22 cellular contexts compared by ENCODE assay signal in genomic region chr3:6516694-6517093, GRCh38.
"Had no signal": no experiment of that assay in that cellular context is flagged by ENCODE, and none has a peak within 500 bp of the region (broad histone marks: within the 10 kb centered on the region; RNA-seq: fewer than 3 reads in every experiment).

No MANE protein-coding gene starts in this region.

- H3K27ac ChIP-seq: KMS-11 had no signal

- H3K27me3 Mint-ChIP-seq: activated CD4-positive, alpha-beta memory T cell treated with anti-CD3 and anti-CD28 coated beads, Interleukin-2, amount 10 ng/mL, durations not matched to agents 7 days and 5 days; activated CD4-positive, alpha-beta T cell treated with anti-CD3 and anti-CD28 coated beads, Interleukin-2, amount 10 ng/mL, durations not matched to agents 24 days and 14 days; activated naive CD8-positive, alpha-beta T cell; brain; central memory CD8-positive, alpha-beta T cell; T-helper 17 cell had no signal

- H3K36me3 Mint-ChIP-seq: activated naive CD8-positive, alpha-beta T cell; brain had no signal

- H3K4me3 Mint-ChIP-seq: activated CD4-positive, alpha-beta memory T cell treated with anti-CD3 and anti-CD28 coated beads, Interleukin-2, amount 10 ng/mL, durations not matched to agents 7 days and 5 days; activated CD4-positive, alpha-beta T cell treated with anti-CD3 and anti-CD28 coated beads, Interleukin-2, amount 10 ng/mL, durations not matched to agents 24 days and 14 days; activated naive CD8-positive, alpha-beta T cell; brain; central memory CD8-positive, alpha-beta T cell; T-helper 17 cell; WTC11 had no signal

- ATAC-seq: T-helper 17 cell, WTC11 had no signal

- H3K9ac ChIP-seq: KMS-11 had no signal

- H3K4me2 ChIP-seq: KMS-11 had no signal

- DNase-seq: activated CD4-positive, alpha-beta memory T cell treated with anti-CD3 and anti-CD28 coated beads, Interleukin-2, amount 10 ng/mL, durations not matched to agents 7 days and 5 days; activated CD4-positive, alpha-beta T cell treated with anti-CD3 and anti-CD28 coated beads, Interleukin-2, amount 10 ng/mL, durations not matched to agents 24 days and 14 days; activated CD4-positive, CD25-positive, alpha-beta regulatory T cell treated with anti-CD3 and anti-CD28 coated beads, Interleukin-2, amount 50 U/mL, for 72 hours; activated naive CD4-positive, alpha-beta T cell; activated T-cell treated with anti-CD3 and anti-CD28 coated beads for 4 hours; activated T-cell treated with anti-CD3 and anti-CD28 coated beads, Interleukin-2, amount 50 U/mL, for 48 hours; amygdala; MM.1S; NCI-H1105; NCI-H1436; NCI-H1694 treated with DMSO at 0.1 percent for 48 hours; NCI-H2029 treated with DMSO at 0.1 percent for 48 hours; NCI-H345; NCI-H510A; SIG-M5; T-helper 17 cell; T-helper 9 cell had no signal

- H3K4me1 Mint-ChIP-seq: activated CD4-positive, alpha-beta memory T cell treated with anti-CD3 and anti-CD28 coated beads, Interleukin-2, amount 10 ng/mL, durations not matched to agents 7 days and 5 days; activated CD4-positive, alpha-beta T cell treated with anti-CD3 and anti-CD28 coated beads, Interleukin-2, amount 10 ng/mL, durations not matched to agents 24 days and 14 days; brain; central memory CD8-positive, alpha-beta T cell; T-helper 17 cell had no signal

- H3K27ac Mint-ChIP-seq: activated CD4-positive, alpha-beta memory T cell treated with anti-CD3 and anti-CD28 coated beads, Interleukin-2, amount 10 ng/mL, durations not matched to agents 7 days and 5 days; activated CD4-positive, alpha-beta T cell treated with anti-CD3 and anti-CD28 coated beads, Interleukin-2, amount 10 ng/mL, durations not matched to agents 24 days and 14 days; activated naive CD8-positive, alpha-beta T cell; brain; T-helper 17 cell; WTC11 had no signal
